Comparison of ENCODE assay signal across 7 cellular contexts in the genomic region with DNA sequence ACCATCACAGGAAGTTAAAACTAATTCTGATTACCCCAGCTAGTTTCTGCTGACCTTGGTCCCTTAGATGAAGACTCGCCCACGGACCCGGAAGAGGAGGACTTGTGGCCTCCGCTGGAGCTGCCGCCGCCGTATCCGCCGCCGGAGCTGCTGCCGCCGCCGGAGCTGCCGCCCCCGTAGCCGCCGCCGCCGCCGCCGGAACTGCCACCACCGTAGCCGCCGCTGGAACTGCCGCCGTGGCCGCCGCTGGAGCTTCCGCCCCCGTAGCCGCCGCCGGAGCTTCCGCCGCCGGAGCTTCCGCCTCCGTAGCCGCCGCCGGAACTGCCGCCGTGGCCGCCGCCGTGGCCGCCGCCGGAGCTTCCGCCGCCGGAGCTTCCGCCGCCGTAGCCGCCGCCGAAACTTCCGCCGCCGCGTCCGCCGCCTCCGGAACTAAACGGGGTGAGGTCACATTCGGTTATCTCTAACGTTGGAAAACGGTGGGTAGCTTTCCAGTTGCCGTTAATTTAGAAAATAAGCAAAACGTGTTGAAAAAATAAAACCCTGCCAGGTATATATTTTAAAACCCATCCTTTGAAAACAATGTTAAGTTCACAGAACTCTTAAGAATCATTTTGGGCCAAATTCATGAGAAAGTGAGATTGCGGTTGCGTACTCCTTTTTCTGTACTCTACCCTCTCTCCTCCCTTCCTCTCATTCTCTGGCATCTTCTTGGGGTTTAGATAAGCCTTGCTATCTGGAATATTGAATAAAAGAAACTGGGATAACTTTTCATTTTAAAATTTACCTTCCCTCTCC. TPM values are rescaled to one million over a fixed set of nuclear protein-coding genes. Genes with fewer than 3 reads are reported as not detected.
DNase-seq lines count a peak whose midpoint lies in the region; ATAC-seq and TF ChIP-seq lines count a peak whose summit lies in the region.

No MANE protein-coding gene starts in this region.

- peaks cover 0 to 35% (median 6%) of the 10 kb centered on the region in 6 donors for H3K9me3 Mint-ChIP-seq in immature natural killer cell

- H3K27ac ChIP-seq in WERI-Rb-1 (peak overlapping the region; percentile 34; the same call in 1 of the 2 replicates), breast epithelium (peak overlapping the region; percentile 90 to 97), smooth muscle cell (ENCODE audit: low read depth) (peak overlapping the region; percentile 76)

- TF ChIP-seq POLR2A in GM18505 (IDR thresholded peaks at IDR 0.05; ENCODE audit: borderline replicate concordance, extremely low read depth, insufficient read depth, insufficient read length) (peak; percentile 72), breast epithelium (IDR thresholded peaks at IDR 0.05) (peak; percentile 18)

- peaks cover 8% of the 10 kb centered on the region for H3F3A ChIP-seq in smooth muscle cell (ENCODE audit: low read depth)

- peak overlapping the region; percentile 68 for H3K9ac ChIP-seq in smooth muscle cell (ENCODE audit: low read depth)

- TF ChIP-seq CTCF in WERI-Rb-1 (IDR thresholded peaks at IDR 0.05; ENCODE audit: low read depth, low read length) (no peak), breast epithelium (IDR thresholded peaks at IDR 0.05) (no peak), smooth muscle cell (IDR thresholded peaks at IDR 0.05; ENCODE audit: borderline replicate concordance, insufficient read depth, poor library complexity, severe bottlenecking) (no peak)

- H3K36me3 ChIP-seq in WERI-Rb-1 (no peaks in the 10 kb centered on the region), breast epithelium (no peaks in the 10 kb centered on the region), smooth muscle cell (ENCODE audit: low read depth) (no peaks in the 10 kb centered on the region)

- H3K27me3 Mint-ChIP-seq in immature natural killer cell (ENCODE audit: low read depth in 3 of 3), result peaks cover 2 to 22% (median 10%) of the 10 kb centered on the region in 3 donors

- H3K27me3 ChIP-seq in WERI-Rb-1 (ENCODE audit: insufficient read depth, low read depth, severe bottlenecking) (peaks cover 14% of the 10 kb centered on the region), breast epithelium (no peaks in the 10 kb centered on the region), smooth muscle cell (ENCODE audit: low read depth) (peaks cover 6% of the 10 kb centered on the region)

- peaks cover 33 to 41% (median 40%) of the 10 kb centered on the region in 3 donors for H3K36me3 Mint-ChIP-seq in immature natural killer cell

- peaks cover 26% of the 10 kb centered on the region for H3K9me3 ChIP-seq in WERI-Rb-1 (ENCODE audit: severe bottlenecking)
- H3K9me3 ChIP-seq in breast epithelium, result no peaks in the 10 kb centered on the region
- no peaks in the 10 kb centered on the region for H3K9me3 ChIP-seq in smooth muscle cell (replicated peaks; ENCODE audit: low read depth)

- no peaks in the 10 kb centered on the region for H3K4me1 ChIP-seq in breast epithelium
- peaks cover 13% of the 10 kb centered on the region for H3K4me1 ChIP-seq in smooth muscle cell (ENCODE audit: low read depth)

- peak overlapping the region; percentile 97 for H2AFZ ChIP-seq in smooth muscle cell (ENCODE audit: low read depth)

- peak; percentile 73 for DNase-seq in NCI-H2171 treated with DMSO at 0.1 percent for 48 hours (lab: John Stamatoyannopoulos, UW)
- DNase-seq in WERI-Rb-1, result peak; percentile 85
- peak; percentile 68 to 83 for DNase-seq in breast epithelium (ENCODE audit: low spot score in 2 of 2)
- peak; percentile 77 to 85 (median 81) for DNase-seq in immature natural killer cell
- DNase-seq in smooth muscle cell (lab: John Stamatoyannopoulos, UW; ENCODE audit: unreplicated experiment), result peak; percentile 50

- H3K4me3 ChIP-seq in WERI-Rb-1 (ENCODE audit: low read depth, low read length), result peak overlapping the region; percentile 85
- H3K4me3 ChIP-seq in breast epithelium, result peak overlapping the region; percentile 67 to 82 (median 75)
- peak overlapping the region; percentile 70 for H3K4me3 ChIP-seq in smooth muscle cell

- peak overlapping the region; percentile 87 to 96 (median 90) for H3K27ac Mint-ChIP-seq in immature natural killer cell

- H3K4me2 ChIP-seq in smooth muscle cell, result peak overlapping the region; percentile 96

- intact Hi-C loops in breast epithelium (cut with DNase I; ENCODE audit: low total_unique reads), result no loop called here

- ATAC-seq in GM18505 (IDR thresholded peaks at IDR 0.05; ENCODE audit: unreplicated experiment) (peak; percentile 78), HG03025 (IDR thresholded peaks at IDR 0.05; ENCODE audit: low FRiP score, unreplicated experiment) (peak; percentile 70)

- H3K79me2 ChIP-seq in smooth muscle cell (ENCODE audit: low read depth), result no peaks in the 10 kb centered on the region

- H4K20me1 ChIP-seq in smooth muscle cell (ENCODE audit: low read depth), result no peaks in the 10 kb centered on the region

- 3% methylated on average over 45 of the region's 73 CpGs for WGBS in smooth muscle cell (ENCODE audit: low lambda C conversion rate)

- H3K4me3 Mint-ChIP-seq in immature natural killer cell, result peak overlapping the region; percentile 90 to 98 (median 91)

- H3K4me1 Mint-ChIP-seq in immature natural killer cell, result peaks cover 21 to 35% of the 10 kb centered on the region in 2 donors

RNA-seq across cellular contexts. Expression of gene KRT10, which starts 3.5 kb away (rescaled TPM):
- total RNA-seq in breast epithelium (10 to 100 TPM in 1 of 3 donors, 1 to 10 TPM in 2; 6.2 to 14.7 (median 7.6) TPM), smooth muscle cell (29.0 and 48.0 TPM in 2 replicates)
- polyA plus RNA-seq in immature natural killer cell (100 to 1,000 TPM; 120 to 191 (median 182) TPM), smooth muscle cell (186 and 189 TPM in 2 replicates)

RNA-seq across cellular contexts. Expression of gene KRT28, which starts 19.2 kb away (rescaled TPM):
- total RNA-seq in breast epithelium (not detected), smooth muscle cell (not detected in 2 replicates)
- polyA plus RNA-seq in immature natural killer cell (not detected), smooth muscle cell (not detected in 2 replicates)

RNA-seq across cellular contexts. Expression of gene KRT27, which starts 36.6 kb away (rescaled TPM):
- total RNA-seq in breast epithelium, result not detected
- not detected for polyA plus RNA-seq in immature natural killer cell
- total RNA-seq in smooth muscle cell, result 1.1 TPM in 1 of 2 replicates, not detected in the other
- 0.32 and 0.54 TPM in 2 replicates for polyA plus RNA-seq in smooth muscle cell

RNA-seq across cellular contexts. Expression of gene KRT26, which starts 46.9 kb away (rescaled TPM):
- total RNA-seq in breast epithelium (not detected), smooth muscle cell (not detected in 2 replicates)
- polyA plus RNA-seq in immature natural killer cell (not detected), smooth muscle cell (not detected in 2 replicates)

RNA-seq across cellular contexts. Expression of gene KRT12, which starts 48.1 kb away (rescaled TPM):
- total RNA-seq in breast epithelium (not detected), smooth muscle cell (not detected in 2 replicates)
- polyA plus RNA-seq in immature natural killer cell (not detected), smooth muscle cell (not detected in 2 replicates)

Comparison
In these comparisons a context has a peak if more than half of its experiments do, and no peak if none do; other contexts are left out.
1. Peak in every context shown above with its lines: DNase-seq, ATAC-seq, H3K4me3 ChIP-seq and H3K27ac ChIP-seq.
2. H3K27ac ChIP-seq: peak in every context shown above with its lines; median percentile 94 in breast epithelium; 76 in smooth muscle cell; 34 in WERI-Rb-1.